Comparison of ENCODE assay signal across 18 cellular contexts in genomic region chr5:127650649-127651048, GRCh38. TPM values are rescaled to one million over a fixed set of nuclear protein-coding genes. Genes with fewer than 3 reads are reported as not detected.
DNase-seq lines count a peak whose midpoint lies in the region; ATAC-seq and TF ChIP-seq lines count a peak whose summit lies in the region.
"Had no signal": no experiment of that assay in that cellular context is flagged by ENCODE, and none has a peak within 500 bp of the region (broad histone marks: within the 10 kb centered on the region; RNA-seq: fewer than 3 reads in every experiment).

No MANE protein-coding gene starts in this region.

- no peak for ATAC-seq in HG02798 (IDR thresholded peaks at IDR 0.05; ENCODE audit: poor library complexity, unreplicated experiment)

- 4 to 5% methylated on average over 1 of the region's 1 CpG for WGBS in GM23248 (ENCODE audit: low coverage in 1 of 2, low lambda C conversion rate in 2 of 2, missing lambda C conversion rate in 2 of 2), 2 experiments

- in situ Hi-C loops in GM23248 (cut with MboI): no loop called here

- H3K79me2 ChIP-seq in GM23248 (ENCODE audit: insufficient read depth): no peaks in the 10 kb centered on the region

- no peaks in the 10 kb centered on the region for H3K9me2 ChIP-seq in GM23248 (ENCODE audit: insufficient read depth)

- TF ChIP-seq CTCF in RWPE1 (conservative IDR thresholded peaks at IDR 0.05; ENCODE audit: low read depth): no peak
- TF ChIP-seq CTCF in fibroblast of mammary gland (conservative IDR thresholded peaks at IDR 0.05; ENCODE audit: control insufficient read depth, insufficient read depth, low read depth, low read length): no peak

- no peak overlapping the region for H2AFZ ChIP-seq in GM23248

- H3K9ac ChIP-seq in GM23248: no peak overlapping the region

- H3K4me2 ChIP-seq in GM23248 (ENCODE audit: unreplicated experiment): no peak overlapping the region

- no peaks in the 10 kb centered on the region for H3F3A ChIP-seq in GM23248 (ENCODE audit: insufficient read depth)

- CTCF ChIA-PET in RWPE1 (lab: Yijun Ruan, JAX): no interaction called here

- no peaks in the 10 kb centered on the region for H4K20me1 ChIP-seq in GM23248 (ENCODE audit: insufficient read depth)

- DNase-seq in GM23248 (peak; percentile 41), RWPE1 (ENCODE audit: low spot score) (peak; percentile 45), fibroblast of mammary gland (ENCODE audit: low read depth) (peak; percentile 67), non-pigmented ciliary epithelial cell (ENCODE audit: low read depth) (peak; percentile 89), NCI-H1436 (lab: John Stamatoyannopoulos, UW) (no peak), cortex of kidney (lab: John Stamatoyannopoulos, UW) (no peak)
- no peak for DNase-seq in activated CD4-positive, alpha-beta T cell treated with anti-CD3 and anti-CD28 coated beads for 48 hours
- DNase-seq: activated B cell treated with CpG ODN at 0.5 μM for 24 hours; activated naive CD4-positive, alpha-beta T cell treated with anti-CD3 and anti-CD28 coated beads, Interleukin-2, amount 50 U/mL, for 16 hours; colonic mucosa; GDM1; Kasumi-1; NCI-H2029 treated with DMSO at 0.1 percent for 48 hours had no signal

- no peaks in the 10 kb centered on the region for H3K36me3 ChIP-seq in GM23248 (ENCODE audit: low read depth)
- H3K36me3 ChIP-seq: colonic mucosa, suprapubic skin had no signal

- H3K4me3 ChIP-seq in GM23248 (no peak overlapping the region), fibroblast of mammary gland (ENCODE audit: control insufficient read depth, low read depth, low read length) (no peak overlapping the region)
- H3K4me3 ChIP-seq: colonic mucosa, suprapubic skin had no signal

- H3K4me1 ChIP-seq in GM23248 (ENCODE audit: insufficient read depth): 0 out of 2 replicates have a peak, but pooled peaks cover 10% of the 10 kb centered on the region

- H3K9me3 ChIP-seq in GM23248 (ENCODE audit: low read depth): no peaks in the 10 kb centered on the region
- H3K9me3 ChIP-seq: colonic mucosa, suprapubic skin had no signal

- H3K27me3 ChIP-seq in GM23248 (replicated peaks; ENCODE audit: insufficient read depth): peaks cover 61% of the 10 kb centered on the region
- H3K27me3 ChIP-seq: colonic mucosa, suprapubic skin had no signal

- POLR2A ChIA-PET in RWPE1 (lab: Yijun Ruan, JAX; ENCODE audit: low non-redundant PET): no interaction called here

- H3K27ac ChIP-seq in GM23248 (no peak overlapping the region), RWPE1 (no peak overlapping the region)
- H3K27ac ChIP-seq: colonic mucosa, suprapubic skin had no signal

RNA-seq across cellular contexts. Expression of gene CTXN3, which starts 1.8 kb away (rescaled TPM):
- not detected in 2 replicates for total RNA-seq in GM23248 (2014; rRNA removed; shearing (Covaris generic))
- polyA plus RNA-seq in GM23248 (2016; fragmentation: Nextera tagmentation; extraction: Ambion mirVana): not detected in 2 replicates
- total RNA-seq: activated B cell treated with CpG ODN at 0.5 μM for 24 hours, colonic mucosa, right cardiac atrium, SK-MEL-5, suprapubic skin had no signal
- polyA plus RNA-seq: BJ, right cardiac atrium had no signal

RNA-seq across cellular contexts. Expression of gene CCDC192, which starts 52.5 kb away (rescaled TPM):
- not detected in 2 replicates for total RNA-seq in GM23248 (2014; rRNA removed; shearing (Covaris generic))
- polyA plus RNA-seq in GM23248 (2016; fragmentation: Nextera tagmentation; extraction: Ambion mirVana): 0.30 and 0.40 TPM in 2 replicates
- total RNA-seq: activated B cell treated with CpG ODN at 0.5 μM for 24 hours, colonic mucosa, right cardiac atrium, SK-MEL-5 had no signal
- polyA plus RNA-seq: BJ had no signal

Comparison
In these comparisons a context has a peak if more than half of its experiments do, and no peak if none do; other contexts are left out.
1. DNase-seq: peak in GM23248 (single experiment), RWPE1 (single experiment), fibroblast of mammary gland (single experiment) and non-pigmented ciliary epithelial cell (single experiment); none in NCI-H1436 (single experiment), activated CD4-positive, alpha-beta T cell treated with anti-CD3 and anti-CD28 coated beads for 48 hours (single experiment) and cortex of kidney (single experiment).